26 cellular contexts compared by ENCODE assay signal in genomic region chr10:11153766-11154165, GRCh38.
A peak's percentile ranks its signal among the peaks of the same experiment; 100 is the strongest.
DNase-seq lines count a peak whose midpoint lies in the region; ATAC-seq and TF ChIP-seq lines count a peak whose summit lies in the region.
"Had no signal": no experiment of that assay in that cellular context is flagged by ENCODE, and none has a peak within 500 bp of the region (broad histone marks: within the 10 kb centered on the region; RNA-seq: fewer than 3 reads in every experiment).

No MANE protein-coding gene starts in this region.

- H3K9ac ChIP-seq in GM23248 = no peak overlapping the region

- 40 to 41% methylated on average over 2 of the region's 2 CpGs for WGBS in GM23248 (ENCODE audit: low coverage in 1 of 2, low lambda C conversion rate in 2 of 2, missing lambda C conversion rate in 2 of 2), 2 experiments

- no peaks in the 10 kb centered on the region for H3K79me2 ChIP-seq in GM23248 (ENCODE audit: insufficient read depth)

- H3K4me3 ChIP-seq in CD8-positive, alpha-beta T cell (ENCODE audit: low read depth, low read length) = no peak overlapping the region
- no peak overlapping the region for H3K4me3 ChIP-seq in naive thymus-derived CD4-positive, alpha-beta T cell (ENCODE audit: low read length)
- H3K4me3 ChIP-seq in GM23248 = no peak overlapping the region
- H3K4me3 ChIP-seq: colonic mucosa, smooth muscle cell had no signal

- H3F3A ChIP-seq in GM23248 (ENCODE audit: insufficient read depth) = no peaks in the 10 kb centered on the region

- H4K20me1 ChIP-seq in GM23248 (ENCODE audit: insufficient read depth) = no peaks in the 10 kb centered on the region

- POLR2A ChIA-PET in CD8-positive, alpha-beta T cell (lab: Charles Lee) = interaction anchor here (11.6 kb wide), 1 partner anchor 14 kb away, joined by 319 read pairs; no protein-coding TSS in a partner anchor
- POLR2A ChIA-PET in T-cell (lab: Charles Lee) = interaction anchor here (0.9 to 2.2 kb wide), 3 partner anchors 10 to 12 kb away, joined by 5 to 26 read pairs (median 11); no protein-coding TSS in a partner anchor
- POLR2A ChIA-PET in naive thymus-derived CD4-positive, alpha-beta T cell (lab: Charles Lee) = interaction anchor here (1.0 to 24.8 kb wide), 5 partner anchors 6 to 33 kb away, joined by 3 to 919 read pairs (median 34); no protein-coding TSS in a partner anchor

- H2AFZ ChIP-seq in GM23248 = no peak overlapping the region

- no peaks in the 10 kb centered on the region for H3K36me3 ChIP-seq in CD8-positive, alpha-beta T cell (ENCODE audit: insufficient read depth, low read length)
- H3K36me3 ChIP-seq in naive thymus-derived CD4-positive, alpha-beta T cell (ENCODE audit: control insufficient read depth in 2 of 3, insufficient read depth in 3 of 3, low read length in 3 of 3) = no peaks in the 10 kb centered on the region
- no peaks in the 10 kb centered on the region for H3K36me3 ChIP-seq in GM23248 (ENCODE audit: low read depth)
- H3K36me3 ChIP-seq: colonic mucosa, WERI-Rb-1 had no signal

- CTCF ChIA-PET in CD8-positive, alpha-beta T cell (lab: Charles Lee) = interaction anchor here (1.4 to 11.1 kb wide), 2 partner anchors 8 to 16 kb away, joined by 5 to 202 read pairs; no protein-coding TSS in a partner anchor
- CTCF ChIA-PET in T-cell (lab: Charles Lee) = interaction anchor here in 1 of 2 donors (1.4 to 2.2 kb wide), 2 partner anchors 10 to 41 kb away, joined by 6 to 8 read pairs; no protein-coding TSS in a partner anchor
- CTCF ChIA-PET in naive thymus-derived CD4-positive, alpha-beta T cell (lab: Charles Lee) = interaction anchor here (0.6 to 2.0 kb wide), 2 partner anchors 10 to 41 kb away, joined by 3 to 17 read pairs; no protein-coding TSS in a partner anchor

- peaks cover 5% of the 10 kb centered on the region for H3K36me3 Mint-ChIP-seq in T-helper 1 cell treated with Interleukin-12 subunit alpha and Interleukin-12 subunit beta and Interleukin-4 antibody, amounts not matched to agents 30 μg/mL and 1 μg/mL, for 36 hours (ENCODE audit: low read depth)
- H3K36me3 Mint-ChIP-seq in CD8-positive, alpha-beta T cell = no peaks in the 10 kb centered on the region
- no peaks in the 10 kb centered on the region for H3K36me3 Mint-ChIP-seq in T-cell
- peaks cover 0 to 15% (median 0%) of the 10 kb centered on the region in 5 donors for H3K36me3 Mint-ChIP-seq in naive thymus-derived CD4-positive, alpha-beta T cell
- H3K36me3 Mint-ChIP-seq in activated T-helper 2 cell treated with anti-CD3 and anti-CD28 coated beads, Interferon-gamma antibody, Interleukin-2, Interleukin-4, amounts not matched to agents 10 μg/mL and 5 μg/mL and 100 μg/mL, durations not matched to agents 14 hours and 24 hours and 36 hours (ENCODE audit: low read depth) = no peaks in the 10 kb centered on the region
- H3K36me3 Mint-ChIP-seq: CD14-positive monocyte, immature natural killer cell had no signal

- H3K9me3 ChIP-seq in CD8-positive, alpha-beta T cell (ENCODE audit: low read length) = no peaks in the 10 kb centered on the region
- no peaks in the 10 kb centered on the region for H3K9me3 ChIP-seq in naive thymus-derived CD4-positive, alpha-beta T cell (ENCODE audit: control insufficient read depth in 2 of 3, low read length in 3 of 3)
- no peaks in the 10 kb centered on the region for H3K9me3 ChIP-seq in GM23248 (ENCODE audit: low read depth)
- H3K9me3 ChIP-seq: colonic mucosa had no signal

- no peak overlapping the region for H3K27ac ChIP-seq in CD8-positive, alpha-beta T cell (ENCODE audit: low read depth, low read length)
- peak overlapping the region; percentile 94 for H3K27ac ChIP-seq in naive thymus-derived CD4-positive, alpha-beta T cell (ENCODE audit: low read depth, low read length)
- H3K27ac ChIP-seq in GM23248 = no peak overlapping the region
- H3K27ac ChIP-seq: colonic mucosa, epithelial cell of prostate, WERI-Rb-1 had no signal

- TF ChIP-seq CTCF in CD8-positive, alpha-beta T cell (IDR thresholded peaks at IDR 0.05) = no peak

- peaks cover 97% of the 10 kb centered on the region for H3K4me1 ChIP-seq in CD8-positive, alpha-beta T cell (ENCODE audit: insufficient read depth, low read length)
- H3K4me1 ChIP-seq in naive thymus-derived CD4-positive, alpha-beta T cell (ENCODE audit: control insufficient read depth in 2 of 2, insufficient read depth in 2 of 2, low read length in 2 of 2) = peaks cover 43 to 87% of the 10 kb centered on the region in 2 donors
- H3K4me1 ChIP-seq in GM23248 (ENCODE audit: insufficient read depth) = peaks cover 4% of the 10 kb centered on the region; the same call in 1 of the 2 replicates

- intact Hi-C loops in CD8-positive, alpha-beta T cell (cut with DNase I, micrococcal nuclease) = no loop called here
- intact Hi-C loops in naive thymus-derived CD4-positive, alpha-beta T cell (cut with micrococcal nuclease) = loop anchor here in 1 of 2 donors (1.0 kb wide), 1 partner anchor 8 kb away; no protein-coding TSS in a partner anchor
- intact Hi-C loops in activated T-helper 2 cell treated with anti-CD3 and anti-CD28 coated beads, Interferon-gamma antibody, Interleukin-2, Interleukin-4, amounts not matched to agents 10 μg/mL and 5 μg/mL and 100 μg/mL, durations not matched to agents 14 hours and 24 hours and 36 hours (cut with micrococcal nuclease) = loop anchor here (1.0 kb wide), 1 partner anchor 10 kb away; no protein-coding TSS in a partner anchor

- ATAC-seq in CD8-positive, alpha-beta T cell = no peak
- ATAC-seq in T-cell (replicated peaks in 1 of 4) = no peak
- ATAC-seq in naive thymus-derived CD4-positive, alpha-beta T cell = no peak
- ATAC-seq: left cardiac atrium; PC-3; right cardiac atrium; stimulated activated naive CD8-positive, alpha-beta T cell treated with anti-CD3 and anti-CD28 coated beads, Interleukin-15, Interleukin-2, amounts not matched to agents 100 U/mL and 50 U/mL, for 24 hours had no signal

- no peaks in the 10 kb centered on the region for H3K27me3 ChIP-seq in CD8-positive, alpha-beta T cell (ENCODE audit: insufficient read depth, low read length)
- no peaks in the 10 kb centered on the region for H3K27me3 ChIP-seq in naive thymus-derived CD4-positive, alpha-beta T cell (ENCODE audit: control insufficient read depth in 2 of 2, insufficient read depth in 2 of 2, low read length in 2 of 2)
- H3K27me3 ChIP-seq in GM23248 (replicated peaks; ENCODE audit: insufficient read depth) = no peaks in the 10 kb centered on the region
- H3K27me3 ChIP-seq: colonic mucosa had no signal

- in situ Hi-C loops in GM23248 (cut with MboI) = no loop called here

- H3K4me3 Mint-ChIP-seq in T-helper 1 cell treated with Interleukin-12 subunit alpha and Interleukin-12 subunit beta and Interleukin-4 antibody, amounts not matched to agents 30 μg/mL and 1 μg/mL, for 36 hours = peak overlapping the region; percentile 20
- H3K4me3 Mint-ChIP-seq in CD8-positive, alpha-beta T cell = no peak overlapping the region
- H3K4me3 Mint-ChIP-seq in T-cell = peak overlapping the region in 1 of 3 donors; percentile 75
- peak overlapping the region; percentile 30 to 88 (median 67) for H3K4me3 Mint-ChIP-seq in naive thymus-derived CD4-positive, alpha-beta T cell
- H3K4me3 Mint-ChIP-seq in activated T-helper 2 cell treated with anti-CD3 and anti-CD28 coated beads, Interferon-gamma antibody, Interleukin-2, Interleukin-4, amounts not matched to agents 10 μg/mL and 5 μg/mL and 100 μg/mL, durations not matched to agents 14 hours and 24 hours and 36 hours (ENCODE audit: low read depth) = no peak overlapping the region
- H3K4me3 Mint-ChIP-seq: activated naive CD4-positive, alpha-beta T cell treated with anti-CD3 and anti-CD28 coated beads, Interleukin-2, amount 10 ng/mL, durations not matched to agents 7 days and 5 days; CD14-positive monocyte; immature natural killer cell had no signal

- H3K27me3 Mint-ChIP-seq in T-helper 1 cell treated with Interleukin-12 subunit alpha and Interleukin-12 subunit beta and Interleukin-4 antibody, amounts not matched to agents 30 μg/mL and 1 μg/mL, for 36 hours (ENCODE audit: low read depth) = no peaks in the 10 kb centered on the region
- H3K27me3 Mint-ChIP-seq in CD8-positive, alpha-beta T cell (ENCODE audit: low read depth) = no peaks in the 10 kb centered on the region
- H3K27me3 Mint-ChIP-seq in T-cell = no peaks in the 10 kb centered on the region
- no peaks in the 10 kb centered on the region for H3K27me3 Mint-ChIP-seq in naive thymus-derived CD4-positive, alpha-beta T cell
- no peaks in the 10 kb centered on the region for H3K27me3 Mint-ChIP-seq in activated T-helper 2 cell treated with anti-CD3 and anti-CD28 coated beads, Interferon-gamma antibody, Interleukin-2, Interleukin-4, amounts not matched to agents 10 μg/mL and 5 μg/mL and 100 μg/mL, durations not matched to agents 14 hours and 24 hours and 36 hours (ENCODE audit: low read depth)
- H3K27me3 Mint-ChIP-seq: activated naive CD4-positive, alpha-beta T cell treated with anti-CD3 and anti-CD28 coated beads, Interleukin-2, amount 10 ng/mL, durations not matched to agents 7 days and 5 days had no signal

- H3K9me3 Mint-ChIP-seq in T-helper 1 cell treated with Interleukin-12 subunit alpha and Interleukin-12 subunit beta and Interleukin-4 antibody, amounts not matched to agents 30 μg/mL and 1 μg/mL, for 36 hours = no peaks in the 10 kb centered on the region
- no peaks in the 10 kb centered on the region for H3K9me3 Mint-ChIP-seq in CD8-positive, alpha-beta T cell
- H3K9me3 Mint-ChIP-seq in T-cell = no peaks in the 10 kb centered on the region
- no peaks in the 10 kb centered on the region for H3K9me3 Mint-ChIP-seq in naive thymus-derived CD4-positive, alpha-beta T cell
- H3K9me3 Mint-ChIP-seq in activated T-helper 2 cell treated with anti-CD3 and anti-CD28 coated beads, Interferon-gamma antibody, Interleukin-2, Interleukin-4, amounts not matched to agents 10 μg/mL and 5 μg/mL and 100 μg/mL, durations not matched to agents 14 hours and 24 hours and 36 hours = no peaks in the 10 kb centered on the region
- H3K9me3 Mint-ChIP-seq: activated naive CD4-positive, alpha-beta T cell treated with anti-CD3 and anti-CD28 coated beads, Interleukin-2, amount 10 ng/mL, durations not matched to agents 7 days and 5 days; CD14-positive monocyte; immature natural killer cell had no signal

- no peaks in the 10 kb centered on the region for H3K9me2 ChIP-seq in GM23248 (ENCODE audit: insufficient read depth)

- no peak overlapping the region for H3K4me2 ChIP-seq in GM23248 (ENCODE audit: unreplicated experiment)
- H3K4me2 ChIP-seq: smooth muscle cell had no signal

- peak overlapping the region; percentile 52 for H3K27ac Mint-ChIP-seq in T-helper 1 cell treated with Interleukin-12 subunit alpha and Interleukin-12 subunit beta and Interleukin-4 antibody, amounts not matched to agents 30 μg/mL and 1 μg/mL, for 36 hours
- peak overlapping the region; percentile 80 for H3K27ac Mint-ChIP-seq in CD8-positive, alpha-beta T cell
- H3K27ac Mint-ChIP-seq in T-cell = peak overlapping the region; percentile 96 to 98
- peak overlapping the region in 8 of 9 donors; percentile 97 to 99 (median 98) for H3K27ac Mint-ChIP-seq in naive thymus-derived CD4-positive, alpha-beta T cell
- no peak overlapping the region for H3K27ac Mint-ChIP-seq in activated T-helper 2 cell treated with anti-CD3 and anti-CD28 coated beads, Interferon-gamma antibody, Interleukin-2, Interleukin-4, amounts not matched to agents 10 μg/mL and 5 μg/mL and 100 μg/mL, durations not matched to agents 14 hours and 24 hours and 36 hours
- H3K27ac Mint-ChIP-seq: CD14-positive monocyte had no signal

- DNase-seq in T-helper 1 cell (no peak), T-cell (no peak), GM23248 (no peak), SHP77 (lab: John Stamatoyannopoulos, UW) (no peak)
- DNase-seq in CD8-positive, alpha-beta T cell = no peak
- no peak for DNase-seq in naive thymus-derived CD4-positive, alpha-beta T cell
- DNase-seq in activated T-helper 2 cell treated with anti-CD3 and anti-CD28 coated beads, Interferon-gamma antibody, Interleukin-2, Interleukin-4, amounts not matched to agents 10 μg/mL and 5 μg/mL and 100 μg/mL, durations not matched to agents 14 hours and 24 hours and 36 hours (ENCODE audit: low spot score) = no peak
- DNase-seq: activated CD4-positive, alpha-beta T cell treated with anti-CD3 and anti-CD28 coated beads, Interleukin-2, amount 50 U/mL, for 1 hour; activated naive CD4-positive, alpha-beta T cell treated with anti-CD3 and anti-CD28 coated beads, Interleukin-2, amount 10 ng/mL, durations not matched to agents 7 days and 5 days; activated T-cell treated with anti-CD3 and anti-CD28 coated beads, Interleukin-2, amount 50 U/mL, for 1 hour; aorta; colonic mucosa; effector CD4-positive, alpha-beta T cell; immature natural killer cell; left cardiac atrium; NCI-H1694; PC-3; posterior cingulate gyrus; right cardiac atrium; stimulated activated naive CD8-positive, alpha-beta T cell treated with anti-CD3 and anti-CD28 coated beads, Interleukin-15, Interleukin-2, amounts not matched to agents 100 U/mL and 50 U/mL, for 24 hours; T-helper 9 cell; WERI-Rb-1 had no signal

- peaks cover 80% of the 10 kb centered on the region for H3K4me1 Mint-ChIP-seq in T-helper 1 cell treated with Interleukin-12 subunit alpha and Interleukin-12 subunit beta and Interleukin-4 antibody, amounts not matched to agents 30 μg/mL and 1 μg/mL, for 36 hours (ENCODE audit: low read depth)
- peaks cover 96% of the 10 kb centered on the region for H3K4me1 Mint-ChIP-seq in CD8-positive, alpha-beta T cell (ENCODE audit: low read depth)
- peaks cover 94 to 99% (median 98%) of the 10 kb centered on the region in 3 donors for H3K4me1 Mint-ChIP-seq in T-cell
- H3K4me1 Mint-ChIP-seq in naive thymus-derived CD4-positive, alpha-beta T cell = peaks cover 77 to 100% (median 100%) of the 10 kb centered on the region in 7 donors
- peaks cover 69% of the 10 kb centered on the region for H3K4me1 Mint-ChIP-seq in activated T-helper 2 cell treated with anti-CD3 and anti-CD28 coated beads, Interferon-gamma antibody, Interleukin-2, Interleukin-4, amounts not matched to agents 10 μg/mL and 5 μg/mL and 100 μg/mL, durations not matched to agents 14 hours and 24 hours and 36 hours (ENCODE audit: low read depth)

Comparison
In these comparisons a context has a peak if more than half of its experiments do, and no peak if none do; other contexts are left out.
1. H3K4me3 Mint-ChIP-seq: peak in T-helper 1 cell treated with Interleukin-12 subunit alpha and Interleukin-12 subunit beta and Interleukin-4 antibody, amounts not matched to agents 30 μg/mL and 1 μg/mL, for 36 hours (single experiment) and naive thymus-derived CD4-positive, alpha-beta T cell (10 of 10); none in CD8-positive, alpha-beta T cell (single experiment) and activated T-helper 2 cell treated with anti-CD3 and anti-CD28 coated beads, Interferon-gamma antibody, Interleukin-2, Interleukin-4, amounts not matched to agents 10 μg/mL and 5 μg/mL and 100 μg/mL, durations not matched to agents 14 hours and 24 hours and 36 hours (single experiment).